ENCODE assay signal across 8 cellular contexts in the genomic region with DNA sequence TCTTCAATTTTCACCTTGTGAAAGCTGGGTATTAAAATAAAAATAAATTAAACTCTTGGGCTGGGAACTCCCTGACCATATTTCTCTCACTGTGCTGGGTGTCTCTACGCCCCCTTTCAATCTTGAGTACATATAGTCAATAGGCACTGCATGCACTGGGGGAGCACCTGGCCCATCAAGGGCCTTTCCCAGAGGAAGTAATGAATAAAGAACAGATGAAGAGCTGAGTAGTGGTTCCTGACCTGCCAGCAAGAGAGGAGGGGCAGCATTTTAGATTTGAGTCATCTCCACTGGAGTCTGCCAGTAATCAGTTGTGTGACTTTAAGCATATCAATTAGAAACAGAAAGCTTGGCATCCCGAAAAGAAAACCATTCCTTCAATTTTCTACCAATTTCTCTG. TPM values are rescaled to one million over a fixed set of nuclear protein-coding genes. Genes with fewer than 3 reads are reported as not detected.
A peak's percentile ranks its signal among the peaks of the same experiment; 100 is the strongest.
DNase-seq lines count a peak whose midpoint lies in the region; ATAC-seq, FAIRE-seq and TF ChIP-seq lines count a peak whose summit lies in the region.

No MANE protein-coding gene starts in this region.

- ATAC-seq in GM19468 (IDR thresholded peaks at IDR 0.05; ENCODE audit: extremely low read depth, unreplicated experiment) = peak; percentile 75
- ATAC-seq in HG03521 (IDR thresholded peaks at IDR 0.05; ENCODE audit: unreplicated experiment) = peak; percentile 70
- ATAC-seq in Right ventricle myocardium superior (ENCODE audit: poor library complexity) = no peak
- ATAC-seq in HG02884 (IDR thresholded peaks at IDR 0.05; ENCODE audit: unreplicated experiment) = no peak

- H3K23ac ChIP-seq in H1 (ENCODE audit: insufficient read length) = no peak overlapping the region

- no peak overlapping the region for H3K27ac ChIP-seq in H1 (ENCODE audit: low read depth, low read length)
- H3K27ac ChIP-seq in Peyer's patch = no peak overlapping the region

- DNase-seq in GM06990 (ENCODE audit: extremely low read depth, insufficient read length) = peak; percentile 59
- no peak for DNase-seq in H1 (ENCODE audit: low read depth in 1 of 2, low spot score in 2 of 2)
- no peak for DNase-seq in head of caudate nucleus
- no peak for DNase-seq in Peyer's patch
- no peak for DNase-seq in Right ventricle myocardium superior

- no peak for FAIRE-seq in H1 (lab: Jason Lieb, UNC)

- no peak overlapping the region for H3K56ac ChIP-seq in H1 (replicated peaks; ENCODE audit: insufficient read length, low read depth, low read length)

- no peak for TF ChIP-seq CTCF in GM06990 (IDR thresholded peaks at IDR 0.05; ENCODE audit: insufficient read depth, low read length, poor library complexity, severe bottlenecking)
- no peak for TF ChIP-seq CTCF in H1 (IDR thresholded peaks at IDR 0.05; ENCODE audit: control extremely low read depth in 1 of 3, insufficient read depth in 1 of 3, low read depth in 1 of 3, low read length in 3 of 3)
- TF ChIP-seq CTCF in Peyer's patch (IDR thresholded peaks at IDR 0.05) = no peak

- 55% methylated on average over 2 of the region's 2 CpGs; no CpG with 5 or more reads in 1 of the 2 experiments for WGBS in H1 (ENCODE audit: extremely low coverage in 1 of 2, insufficient coverage in 1 of 2, insufficient read length in 1 of 2, insufficient replicate concordance in 2 of 2, low coverage in 1 of 2, low lambda C conversion rate in 2 of 2, missing lambda C conversion rate in 1 of 2), 2 experiments

- no peak overlapping the region for H3K18ac ChIP-seq in H1 (ENCODE audit: extremely low read depth, low read length)

- no peaks in the 10 kb centered on the region for H3K23me2 ChIP-seq in H1 (ENCODE audit: low read depth, low read length)

- no peak for TF ChIP-seq EP300 in H1 (IDR thresholded peaks at IDR 0.05; ENCODE audit: borderline replicate concordance in 1 of 2, low read depth in 2 of 2, low read length in 2 of 2)

- intact Hi-C loops in head of caudate nucleus (cut with DNase I) = no loop called here
- intact Hi-C loops in Right ventricle myocardium superior (cut with DNase I) = no loop called here

- no peak overlapping the region for H3K4ac ChIP-seq in H1 (replicated peaks; ENCODE audit: insufficient read length, low read depth, low read length)

- H2BK20ac ChIP-seq in H1 (ENCODE audit: low read length) = no peak overlapping the region

- no peak overlapping the region for H3K14ac ChIP-seq in H1 (ENCODE audit: insufficient read length)

- H4K5ac ChIP-seq in H1 (ENCODE audit: insufficient read length, low read depth, low read length) = peak overlapping the region; percentile 48

- peaks cover 4% of the 10 kb centered on the region; the same call in 1 of the 2 replicates for H3K79me1 ChIP-seq in H1 (ENCODE audit: low read depth, low read length)

- POLR2A ChIA-PET in H1 (lab: Charles Lee; ENCODE audit: partially characterized antibody) = no interaction called here

- H2BK5ac ChIP-seq in H1 (ENCODE audit: low read depth, low read length) = no peak overlapping the region

- H3K79me2 ChIP-seq in H1 (ENCODE audit: control insufficient read depth in 1 of 2, insufficient read depth in 2 of 2, low read length in 2 of 2) = peaks cover 12 to 86% of the 10 kb centered on the region in 2 experiments

- H3K9me3 ChIP-seq in H1 (ENCODE audit: insufficient read depth in 2 of 2, low read depth in 1 of 2, low read length in 1 of 2) = no peaks in the 10 kb centered on the region
- no peaks in the 10 kb centered on the region for H3K9me3 ChIP-seq in Peyer's patch

- H3K4me3 ChIP-seq in GM06990 (replicated peaks; ENCODE audit: low read depth, low read length) (peak overlapping the region; percentile 46), H1 (ENCODE audit: extremely low read depth in 1 of 4, insufficient read depth in 2 of 4, low read depth in 3 of 4, low read length in 4 of 4) (peak overlapping the region in 1 of 4 experiments; percentile 42; a peak in 2 of 8 replicates), Peyer's patch (no peak overlapping the region)

- CTCF ChIA-PET in H1 (lab: Charles Lee; ENCODE audit: partially characterized antibody) = no interaction called here

- H2BK120ac ChIP-seq in H1 (replicated peaks; ENCODE audit: low read depth, low read length) = no peak overlapping the region

- no peak overlapping the region for H4K8ac ChIP-seq in H1 (ENCODE audit: extremely low read depth, insufficient read depth, low read length)

- no peak overlapping the region for H2BK12ac ChIP-seq in H1 (ENCODE audit: low read depth, low read length)

- no peak overlapping the region for H2BK15ac ChIP-seq in H1 (ENCODE audit: low read length)

- H3K4me1 ChIP-seq in H1 (replicated peaks in 1 of 4; ENCODE audit: control insufficient read depth in 3 of 4, insufficient read depth in 4 of 4, low read length in 3 of 4) = peaks cover 0 to 10% (median 6%) of the 10 kb centered on the region in 4 experiments; a peak in 5 of 7 replicates
- H3K4me1 ChIP-seq in Peyer's patch = peaks cover 0 to 6% (median under 1%) of the 10 kb centered on the region in 4 donors

- no peaks in the 10 kb centered on the region for H3K36me3 ChIP-seq in GM06990 (ENCODE audit: control insufficient read depth, insufficient read depth, low read length)
- no peaks in the 10 kb centered on the region for H3K36me3 ChIP-seq in H1 (ENCODE audit: control insufficient read depth in 2 of 4, insufficient read depth in 4 of 4, low read length in 3 of 4)
- H3K36me3 ChIP-seq in Peyer's patch = no peaks in the 10 kb centered on the region

- H3K4me2 ChIP-seq in H1 (ENCODE audit: insufficient read depth in 1 of 2, low read depth in 2 of 2, low read length in 2 of 2) = peak overlapping the region; percentile 16 to 39; a peak in 3 of 4 replicates

- H4K20me1 ChIP-seq in H1 (replicated peaks in 1 of 2; ENCODE audit: control insufficient read depth in 1 of 2, insufficient read depth in 2 of 2, low read length in 2 of 2) = no peaks in the 10 kb centered on the region

- TF ChIP-seq RAD21 in H1 (IDR thresholded peaks at IDR 0.05 in 1 of 2, conservative IDR thresholded peaks at IDR 0.05 in 1 of 2; ENCODE audit: low read depth in 2 of 2, low read length in 2 of 2) = 0 out of 4 replicates have a peak, but pooled peaks of 1 of the 2 experiments have one; percentile 3

- H3K27me3 ChIP-seq in GM06990 (replicated peaks; ENCODE audit: control insufficient read depth, insufficient read depth, low read length) = no peaks in the 10 kb centered on the region
- peaks cover 0 to 2% (median 0%) of the 10 kb centered on the region in 4 experiments; a peak in 1 of 7 replicates for H3K27me3 ChIP-seq in H1 (replicated peaks in 1 of 4; ENCODE audit: control insufficient read depth in 3 of 4, extremely low read depth in 1 of 4, insufficient read depth in 3 of 4, low read length in 3 of 4)
- no peaks in the 10 kb centered on the region for H3K27me3 ChIP-seq in Peyer's patch

- TF ChIP-seq POLR2A in H1 (IDR thresholded peaks at IDR 0.05; ENCODE audit: control extremely low read depth in 1 of 2, low read depth in 2 of 2, low read length in 2 of 2) (no peak), Peyer's patch (IDR thresholded peaks at IDR 0.05) (no peak)

- no peak overlapping the region for H4K91ac ChIP-seq in H1 (replicated peaks; ENCODE audit: insufficient read length, low read length)

- no peak overlapping the region for H2AFZ ChIP-seq in H1 (ENCODE audit: low read length)

- H2AK5ac ChIP-seq in H1 (ENCODE audit: low read depth, low read length) = no peak overlapping the region

- no peak overlapping the region for H3K9ac ChIP-seq in H1 (replicated peaks in 1 of 4; ENCODE audit: extremely low read depth in 1 of 4, low read depth in 3 of 4, low read length in 3 of 4)

TF ChIP-seq in H1, 55 proteins besides CTCF, POLR2A, EP300 and RAD21:
- TF ChIP-seq POLR2AphosphoS5 (IDR thresholded peaks at IDR 0.05; ENCODE audit: low read depth, low read length) (no peak), NANOG (IDR thresholded peaks at IDR 0.05; ENCODE audit: insufficient read depth, low read depth, low read length, poor library complexity, severe bottlenecking) (peak; percentile 2), TCF12 (IDR thresholded peaks at IDR 0.05; ENCODE audit: low read depth, low read length) (0 out of 2 replicates have a peak, but pooled peaks have one; percentile 44)

RNA-seq across cellular contexts. Expression of gene MAPKAP1, which starts 6.2 kb away (rescaled TPM):
- 140 and 146 TPM in 2 replicates for total RNA-seq in H1 (2021; fragmentation: NEBNext Ultra II Directional; extraction: Animal tissue kit (Norgen Biotek cat#: 25700))
- polyA plus RNA-seq in H1 (2011; rRNA removed) = 79.2 and 101 TPM in 2 replicates
- polyA plus RNA-seq in H1 (2011; cell fraction: cytosol; rRNA removed) = 85.1 TPM
- 106 TPM for polyA plus RNA-seq in H1 (2011; cell fraction: nucleus; rRNA removed)
- 86.0 to 98.9 TPM (median 91.5 TPM) in 4 replicates for polyA plus RNA-seq in H1 (2012, experiment 1 of 2)
- polyA plus RNA-seq in H1 (2012, experiment 2 of 2) = 41.8 TPM
- polyA plus RNA-seq in H1 (2013, experiment 1 of 2) = 89.0 TPM
- 86.7 TPM for polyA plus RNA-seq in H1 (2013, experiment 2 of 2)
- 117 and 131 TPM in 2 replicates for polyA minus RNA-seq in H1 (2011; rRNA and poly(A)+ RNA removed)
- 31.9 TPM for polyA minus RNA-seq in H1 (2011; cell fraction: cytosol; rRNA and poly(A)+ RNA removed)
- polyA minus RNA-seq in H1 (2011; cell fraction: nucleus; rRNA and poly(A)+ RNA removed) = 97.4 TPM
- total RNA-seq in Peyer's patch = 10 to 100 TPM; 59.0 to 98.2 (median 70.9) TPM
- total RNA-seq in Right ventricle myocardium superior = 122 TPM

RNA-seq across cellular contexts. Expression of gene PBX3, which starts 46.4 kb away (rescaled TPM):
- 44.3 and 45.1 TPM in 2 replicates for total RNA-seq in H1 (2021; fragmentation: NEBNext Ultra II Directional; extraction: Animal tissue kit (Norgen Biotek cat#: 25700))
- 13.7 and 22.7 TPM in 2 replicates for polyA plus RNA-seq in H1 (2011; rRNA removed)
- polyA plus RNA-seq in H1 (2011; cell fraction: cytosol; rRNA removed) = 28.2 TPM
- 38.5 TPM for polyA plus RNA-seq in H1 (2011; cell fraction: nucleus; rRNA removed)
- polyA plus RNA-seq in H1 (2012, experiment 1 of 2) = 25.7 to 37.2 TPM (median 28.9 TPM) in 4 replicates
- polyA plus RNA-seq in H1 (2012, experiment 2 of 2) = 13.7 TPM
- polyA plus RNA-seq in H1 (2013, experiment 1 of 2) = 24.2 TPM
- polyA plus RNA-seq in H1 (2013, experiment 2 of 2) = 24.7 TPM
- polyA minus RNA-seq in H1 (2011; rRNA and poly(A)+ RNA removed) = 47.8 and 51.6 TPM in 2 replicates
- polyA minus RNA-seq in H1 (2011; cell fraction: cytosol; rRNA and poly(A)+ RNA removed) = 37.6 TPM
- 331 TPM for polyA minus RNA-seq in H1 (2011; cell fraction: nucleus; rRNA and poly(A)+ RNA removed)
- total RNA-seq in Peyer's patch (10 to 100 TPM in 3 of 4 donors, 1 to 10 TPM in 1; 7.7 to 83.3 (median 12.1) TPM), Right ventricle myocardium superior (54.1 TPM)

Comparison
In these comparisons a context has a peak if more than half of its experiments do, and no peak if none do; other contexts are left out.
1. ATAC-seq: peak in GM19468 (single experiment) and HG03521 (single experiment); none in Right ventricle myocardium superior (single experiment) and HG02884 (single experiment).